ENCODE assay signal across 1 cellular context in genomic region chr20:21323640-21324039, GRCh38.
TF ChIP-seq lines count a peak whose summit lies in the region.

No MANE protein-coding gene starts in this region.

TF ChIP-seq in GM23338, 12 proteins besides CTCF, POLR2A, EP300 and RAD21 (continued from another document):
- TF ChIP-seq ZNF462 (CRISPR knock-in tag; IDR thresholded peaks at IDR 0.05) (no peak), POLR2AphosphoS5 (IDR thresholded peaks at IDR 0.05; ENCODE audit: low read depth) (no peak), JUNB (IDR thresholded peaks at IDR 0.05; ENCODE audit: unreplicated experiment) (no peak), EZH2 (IDR thresholded peaks at IDR 0.05; ENCODE audit: low read depth, unreplicated experiment) (no peak), ZNF114 (CRISPR knock-in tag; IDR thresholded peaks at IDR 0.05) (no peak), CREB1 (CRISPR knock-in tag; IDR thresholded peaks at IDR 0.05; ENCODE audit: low read depth) (no peak), EZH2phosphoT487 (IDR thresholded peaks at IDR 0.05; ENCODE audit: unreplicated experiment) (no peak), ETS1 (IDR thresholded peaks at IDR 0.05) (no peak)
